Comparison of ENCODE assay signal across 9 cellular contexts in the genomic region with DNA sequence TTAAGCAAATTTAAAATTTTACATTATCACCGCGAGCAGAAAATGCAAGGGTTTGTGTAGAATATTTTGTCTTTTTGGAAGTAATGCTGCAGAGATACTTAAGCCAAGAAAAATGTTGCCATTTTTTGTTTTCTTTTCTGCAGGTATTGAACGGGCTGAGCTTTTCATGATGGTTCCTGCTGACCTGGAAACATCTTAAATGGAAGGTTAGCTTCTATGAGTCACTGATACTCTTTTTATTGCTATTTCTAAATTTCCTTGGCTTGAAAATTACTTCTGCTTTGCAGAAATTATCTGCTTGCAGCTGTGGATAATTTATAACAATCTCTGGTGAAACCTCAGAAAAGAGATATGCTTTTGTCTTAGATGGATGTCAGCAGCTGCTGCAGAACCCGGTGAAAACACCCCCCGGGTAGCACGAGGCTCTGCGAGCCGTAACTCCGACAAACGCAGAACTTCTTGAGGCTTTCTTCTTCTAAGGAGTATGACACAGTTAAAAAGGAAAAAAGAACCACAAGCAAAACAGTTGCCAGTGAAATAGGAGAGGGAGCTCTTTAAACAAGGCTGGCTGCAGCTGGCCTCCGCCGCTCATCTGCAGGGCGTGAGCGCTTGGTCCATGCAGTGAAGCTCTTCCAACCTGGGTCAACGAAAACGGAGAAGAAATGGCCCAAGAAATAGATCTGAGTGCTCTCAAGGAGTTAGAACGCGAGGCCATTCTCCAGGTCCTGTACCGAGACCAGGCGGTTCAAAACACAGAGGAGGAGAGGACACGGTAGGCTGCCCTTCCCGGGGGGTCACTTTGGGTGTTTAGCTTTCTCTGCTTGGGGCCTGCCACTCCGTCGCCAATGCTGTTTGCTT. TPM values are rescaled to one million over a fixed set of nuclear protein-coding genes. Genes with fewer than 3 reads are reported as not detected.
DNase-seq lines count a peak whose midpoint lies in the region; ATAC-seq and TF ChIP-seq lines count a peak whose summit lies in the region.
"Had no signal": no experiment of that assay in that cellular context is flagged by ENCODE, and none has a peak within 500 bp of the region (broad histone marks: within the 10 kb centered on the region; RNA-seq: fewer than 3 reads in every experiment).

No MANE protein-coding gene starts in this region.

- TF ChIP-seq CTCF in GM23338 (conservative IDR thresholded peaks at IDR 0.05; ENCODE audit: low read depth in 2 of 2) (no peak), fibroblast of lung (conservative IDR thresholded peaks at IDR 0.05 in 1 of 2, IDR thresholded peaks at IDR 0.05 in 1 of 2; ENCODE audit: low read depth in 1 of 2, low read length in 2 of 2) (no peak), psoas muscle (IDR thresholded peaks at IDR 0.05) (no peak), osteoblast (IDR thresholded peaks at IDR 0.05; ENCODE audit: extremely low read depth, low read depth, low read length) (no peak), foreskin keratinocyte (conservative IDR thresholded peaks at IDR 0.05) (no peak)

- H3K27ac ChIP-seq in GM23338 (ENCODE audit: low read depth) (no peak overlapping the region), fibroblast of lung (ENCODE audit: insufficient read depth, low read length) (no peak overlapping the region), psoas muscle (peak overlapping the region; percentile 82), osteoblast (ENCODE audit: low read depth, low read length) (no peak overlapping the region), foreskin keratinocyte (no peak overlapping the region)

- H3K4me3 Mint-ChIP-seq in GM23338: no peak overlapping the region

- H3K27me3 Mint-ChIP-seq in GM23338 (ENCODE audit: insufficient read depth, low read depth, poor library complexity): peaks cover 4% of the 10 kb centered on the region

- H3K4me1 ChIP-seq in GM23338 (ENCODE audit: insufficient read depth) (peaks cover 18% of the 10 kb centered on the region), fibroblast of lung (ENCODE audit: control insufficient read depth, extremely low read depth, insufficient read depth, low read length) (no peaks in the 10 kb centered on the region), psoas muscle (peaks cover 37% of the 10 kb centered on the region), osteoblast (ENCODE audit: insufficient read depth, low read length) (peaks cover 8% of the 10 kb centered on the region), foreskin keratinocyte (peaks cover 17% of the 10 kb centered on the region)

- WGBS in psoas muscle, 3 donors: 22 to 24% (median 23%) methylated on average over 24 of the region's 24 CpGs

- 0 out of 2 replicates have a peak overlapping the region, but pooled peaks have one; percentile 26 for H3K4me2 ChIP-seq in GM23338
- peak overlapping the region; percentile 73 for H3K4me2 ChIP-seq in fibroblast of lung (ENCODE audit: extremely low read depth, insufficient read depth, low read length)
- no peak overlapping the region for H3K4me2 ChIP-seq in osteoblast (ENCODE audit: insufficient read depth, low read length)

- no peaks in the 10 kb centered on the region for H3K9me2 ChIP-seq in GM23338 (ENCODE audit: insufficient read depth)

- no peaks in the 10 kb centered on the region for H3K36me3 ChIP-seq in GM23338 (ENCODE audit: insufficient read depth)
- no peaks in the 10 kb centered on the region for H3K36me3 ChIP-seq in fibroblast of lung (ENCODE audit: control insufficient read depth, insufficient read depth, low read length)
- peaks cover 0 to 6% of the 10 kb centered on the region in 2 donors for H3K36me3 ChIP-seq in psoas muscle (ENCODE audit: insufficient read depth in 1 of 2, low read depth in 1 of 2)
- no peaks in the 10 kb centered on the region for H3K36me3 ChIP-seq in osteoblast (ENCODE audit: insufficient read depth, low read length)

- no peaks in the 10 kb centered on the region for H3K9me3 Mint-ChIP-seq in GM23338

- intact Hi-C loops in psoas muscle (cut with DNase I): loop anchor here in 1 of 2 donors (5.0 kb wide), 1 partner anchor 34 kb away; no protein-coding TSS in a partner anchor

- H3K4me1 Mint-ChIP-seq in GM23338: peaks cover 17% of the 10 kb centered on the region

- no peaks in the 10 kb centered on the region for H3F3A ChIP-seq in GM23338 (replicated peaks; ENCODE audit: low read depth)

- H3K36me3 Mint-ChIP-seq in GM23338 (ENCODE audit: low read depth): no peaks in the 10 kb centered on the region

- H3K4me3 ChIP-seq in GM23338 (no peak overlapping the region), fibroblast of lung (replicated peaks in 1 of 4; ENCODE audit: control extremely low read depth in 1 of 4, insufficient read depth in 1 of 4, low read depth in 3 of 4, low read length in 4 of 4) (peak overlapping the region in 3 of 4 experiments; percentile 6 to 30 (median 10)), psoas muscle (peak overlapping the region; percentile 64), osteoblast (ENCODE audit: insufficient read depth, low read length) (no peak overlapping the region)

- H3K9ac ChIP-seq in fibroblast of lung (ENCODE audit: insufficient read depth, low read length): no peak overlapping the region

- DNase-seq in GM23338 (ENCODE audit: low spot score) (no peak), NOMO-1 (lab: John Stamatoyannopoulos, UW; ENCODE audit: unreplicated experiment in 2 of 2) (peak; percentile 72 to 96), fibroblast of lung (ENCODE audit: low read depth in 2 of 2) (peak; percentile 70 to 77), psoas muscle (peak; percentile 39 to 64), RKO (ENCODE audit: low spot score) (no peak), osteoblast (ENCODE audit: insufficient read length, low spot score, missing footprints) (no peak), foreskin keratinocyte (no peak)
- DNase-seq in central memory CD4-positive, alpha-beta T cell: no peak
- DNase-seq: stimulated activated CD4-positive, alpha-beta T cell treated with anti-CD3 and anti-CD28 coated beads, Interleukin-1b, Interleukin-23, amount 100 ng/mL, for 48 hours had no signal

- no peaks in the 10 kb centered on the region for H3K9me3 ChIP-seq in fibroblast of lung (ENCODE audit: control insufficient read depth, insufficient read depth, low read depth, low read length)
- H3K9me3 ChIP-seq in psoas muscle: no peaks in the 10 kb centered on the region
- H3K9me3 ChIP-seq in osteoblast (ENCODE audit: low read depth, low read length): no peaks in the 10 kb centered on the region

- peak overlapping the region; percentile 97 for H2AFZ ChIP-seq in GM23338
- H2AFZ ChIP-seq in fibroblast of lung (ENCODE audit: low read length): peak overlapping the region; percentile 56
- no peak overlapping the region for H2AFZ ChIP-seq in osteoblast (ENCODE audit: low read length)

- H3K27me3 ChIP-seq in GM23338 (ENCODE audit: insufficient read depth) (no peaks in the 10 kb centered on the region), fibroblast of lung (ENCODE audit: control insufficient read depth, insufficient read depth, low read length) (no peaks in the 10 kb centered on the region), psoas muscle (ENCODE audit: insufficient read depth in 3 of 3, low read length in 2 of 3) (no peaks in the 10 kb centered on the region), osteoblast (ENCODE audit: insufficient read depth, low read length) (no peaks in the 10 kb centered on the region), foreskin keratinocyte (no peaks in the 10 kb centered on the region)

- ATAC-seq in GM23338: peak; percentile 36
- ATAC-seq in psoas muscle: peak; percentile 65 to 75 (median 70)
- ATAC-seq in foreskin keratinocyte: no peak

- H3K27ac Mint-ChIP-seq in GM23338: no peak overlapping the region

- H3K79me2 ChIP-seq in GM23338 (replicated peaks; ENCODE audit: insufficient read depth): no peaks in the 10 kb centered on the region
- H3K79me2 ChIP-seq in fibroblast of lung (ENCODE audit: control insufficient read depth, insufficient read depth, low read length): no peaks in the 10 kb centered on the region
- H3K79me2 ChIP-seq in osteoblast (ENCODE audit: insufficient read depth, low read length): no peaks in the 10 kb centered on the region

- no peaks in the 10 kb centered on the region for H4K20me1 ChIP-seq in GM23338 (replicated peaks; ENCODE audit: insufficient read depth)
- H4K20me1 ChIP-seq in fibroblast of lung (ENCODE audit: control insufficient read depth, extremely low read depth, insufficient read depth, low read length): no peaks in the 10 kb centered on the region
- H4K20me1 ChIP-seq in osteoblast (ENCODE audit: insufficient read depth, low read length): no peaks in the 10 kb centered on the region

TF ChIP-seq in GM23338, 12 proteins besides CTCF, POLR2A, EP300 and RAD21 (continues in another document):
- no peak for TF ChIP-seq STAT1 (IDR thresholded peaks at IDR 0.05; ENCODE audit: unreplicated experiment)

RNA-seq across cellular contexts. Expression of gene SYTL3, which starts 13.0 kb away (rescaled TPM):
- total RNA-seq in GM23338 (2014; rRNA removed; shearing (Covaris generic)): 0.07 TPM in 1 of 2 replicates, not detected in the other
- polyA plus RNA-seq in GM23338 (2016; fragmentation: Nextera tagmentation; extraction: Ambion mirVana) (not detected in 2 replicates), fibroblast of lung (0.76 and 1.4 TPM in 2 replicates), psoas muscle (1 to 10 TPM; 1.7 to 4.1 (median 2.2) TPM), foreskin keratinocyte (0.80 and 1.0 TPM in 2 replicates)
- total RNA-seq in fibroblast of lung (2.8 and 4.6 TPM in 2 replicates), psoas muscle (10 to 100 TPM in 2 of 4 donors, 1 to 10 TPM in 2; 1.9 to 17.3 (median 11.0) TPM), osteoblast (1.5 and 2.2 TPM in 2 replicates), foreskin keratinocyte (0.95 and 1.1 TPM in 2 replicates)
- polyA plus RNA-seq in fibroblast of lung (2012): 0.87 and 1.7 TPM in 2 replicates
- polyA minus RNA-seq in fibroblast of lung (ENCODE audit: low replicate concordance): 0.63 and 1.2 TPM in 2 replicates

RNA-seq across cellular contexts. Expression of gene DYNLT1, which starts 18.3 kb away (rescaled TPM):
- 60.9 and 71.6 TPM in 2 replicates for total RNA-seq in GM23338 (2014; rRNA removed; shearing (Covaris generic))
- polyA plus RNA-seq in GM23338 (2016; fragmentation: Nextera tagmentation; extraction: Ambion mirVana) (235 and 241 TPM in 2 replicates), fibroblast of lung (280 and 296 TPM in 2 replicates), psoas muscle (100 to 1,000 TPM; 150 to 202 (median 177) TPM), foreskin keratinocyte (208 and 222 TPM in 2 replicates)
- total RNA-seq in fibroblast of lung (85.3 and 92.3 TPM in 2 replicates), psoas muscle (100 to 1,000 TPM; 112 to 146 (median 135) TPM), osteoblast (54.3 and 70.4 TPM in 2 replicates), foreskin keratinocyte (114 and 123 TPM in 2 replicates)
- polyA plus RNA-seq in fibroblast of lung (2012): 275 and 298 TPM in 2 replicates
- polyA minus RNA-seq in fibroblast of lung (ENCODE audit: low replicate concordance): 119 and 168 TPM in 2 replicates

Comparison
In these comparisons a context has a peak if more than half of its experiments do, and no peak if none do; other contexts are left out.
1. DNase-seq: peak in NOMO-1 (2 of 2), fibroblast of lung (2 of 2) and psoas muscle (2 of 2); none in GM23338 (single experiment), RKO (single experiment), osteoblast (single experiment), foreskin keratinocyte (0 of 2) and central memory CD4-positive, alpha-beta T cell (single experiment).
2. H3K4me3 ChIP-seq: peak in fibroblast of lung (3 of 4) and psoas muscle (single experiment); none in GM23338 (single experiment) and osteoblast (single experiment).